Comparison of ENCODE assay signal across 1 cellular context in the genomic region with DNA sequence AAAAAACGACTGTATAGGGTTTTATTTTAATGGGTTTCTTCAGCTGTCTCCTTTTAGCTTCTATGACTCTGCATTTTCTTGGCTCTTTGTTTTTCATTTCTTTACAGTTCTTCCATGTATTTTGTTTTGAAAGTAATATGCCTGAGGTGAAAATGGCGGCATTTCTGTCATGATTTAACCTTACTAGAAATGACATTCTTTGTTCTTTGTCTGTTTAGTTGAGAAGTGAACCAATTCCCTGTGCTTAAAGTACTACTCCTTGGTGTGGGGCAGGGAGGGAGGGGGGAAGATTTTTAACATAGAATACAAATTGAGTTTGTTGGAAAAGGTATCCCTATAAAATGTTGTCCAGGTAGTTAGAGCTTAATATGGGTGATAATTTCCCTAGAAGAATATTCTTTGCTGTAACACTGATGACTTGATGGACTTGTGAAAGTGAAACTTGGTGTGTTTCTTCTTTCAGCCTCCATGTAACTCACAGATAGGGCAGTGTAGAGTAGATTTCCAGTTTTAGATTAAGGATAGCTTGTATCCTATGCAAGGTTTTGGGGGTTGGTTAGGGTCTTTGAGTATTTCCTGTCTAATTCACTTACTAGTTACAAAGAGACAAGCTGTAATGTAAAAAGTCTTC.
TF ChIP-seq lines count a peak whose summit lies in the region.

No MANE protein-coding gene starts in this region.

TF ChIP-seq in SK-N-SH treated with all-trans-retinoic acid at 6 μM for 48 hours, 23 proteins besides CTCF, POLR2A, EP300 and RAD21 (continued from another document):
- TF ChIP-seq, protein P1, sequence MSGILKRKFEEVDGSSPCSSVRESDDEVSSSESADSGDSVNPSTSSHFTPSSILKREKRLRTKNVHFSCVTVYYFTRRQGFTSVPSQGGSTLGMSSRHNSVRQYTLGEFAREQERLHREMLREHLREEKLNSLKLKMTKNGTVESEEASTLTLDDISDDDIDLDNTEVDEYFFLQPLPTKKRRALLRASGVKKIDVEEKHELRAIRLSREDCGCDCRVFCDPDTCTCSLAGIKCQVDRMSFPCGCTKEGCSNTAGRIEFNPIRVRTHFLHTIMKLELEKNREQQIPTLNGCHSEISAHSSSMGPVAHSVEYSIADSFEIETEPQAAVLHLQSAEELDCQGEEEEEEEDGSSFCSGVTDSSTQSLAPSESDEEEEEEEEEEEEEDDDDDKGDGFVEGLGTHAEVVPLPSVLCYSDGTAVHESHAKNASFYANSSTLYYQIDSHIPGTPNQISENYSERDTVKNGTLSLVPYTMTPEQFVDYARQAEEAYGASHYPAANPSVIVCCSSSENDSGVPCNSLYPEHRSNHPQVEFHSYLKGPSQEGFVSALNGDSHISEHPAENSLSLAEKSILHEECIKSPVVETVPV (CRISPR knock-in tag; IDR thresholded peaks at IDR 0.05), result no peak
- TF ChIP-seq PPARA (CRISPR knock-in tag; IDR thresholded peaks at IDR 0.05; ENCODE audit: borderline replicate concordance) (no peak), ISL1 (CRISPR knock-in tag; IDR thresholded peaks at IDR 0.05) (no peak), ZFP3 (CRISPR knock-in tag; IDR thresholded peaks at IDR 0.05) (no peak), POU6F1 (CRISPR knock-in tag; IDR thresholded peaks at IDR 0.05; ENCODE audit: borderline replicate concordance, low read depth) (no peak), RARB (CRISPR knock-in tag; IDR thresholded peaks at IDR 0.05) (no peak), TSHZ2 (CRISPR knock-in tag; IDR thresholded peaks at IDR 0.05) (no peak), TOX (CRISPR knock-in tag; IDR thresholded peaks at IDR 0.05; ENCODE audit: borderline replicate concordance) (no peak), ZNF8 (CRISPR knock-in tag; IDR thresholded peaks at IDR 0.05) (no peak), ESRRG (CRISPR knock-in tag; IDR thresholded peaks at IDR 0.05) (no peak), ZNF565 (CRISPR knock-in tag; conservative IDR thresholded peaks at IDR 0.05; ENCODE audit: low read depth) (no peak), TCF4 (CRISPR knock-in tag; IDR thresholded peaks at IDR 0.05; ENCODE audit: borderline replicate concordance) (no peak), SNAI2 (CRISPR knock-in tag; IDR thresholded peaks at IDR 0.05) (no peak), BACH2 (CRISPR knock-in tag; IDR thresholded peaks at IDR 0.05; ENCODE audit: borderline replicate concordance) (no peak), GLIS3 (CRISPR knock-in tag; IDR thresholded peaks at IDR 0.05) (no peak), ZFP30 (CRISPR knock-in tag; IDR thresholded peaks at IDR 0.05) (no peak)
